Comparison of ENCODE assay signal across 2 cellular contexts in genomic region chr11:76436020-76436419, GRCh38.
A peak's percentile ranks its signal among the peaks of the same experiment; 100 is the strongest.
TF ChIP-seq lines count a peak whose summit lies in the region.

No MANE protein-coding gene starts in this region.

TF ChIP-seq in HepG2, 621 proteins besides CTCF, POLR2A, EP300 and RAD21:
- peak; percentile 66 for TF ChIP-seq NFE2L2 (IDR thresholded peaks at IDR 0.05; ENCODE audit: low read length)
- TF ChIP-seq, protein P1, sequence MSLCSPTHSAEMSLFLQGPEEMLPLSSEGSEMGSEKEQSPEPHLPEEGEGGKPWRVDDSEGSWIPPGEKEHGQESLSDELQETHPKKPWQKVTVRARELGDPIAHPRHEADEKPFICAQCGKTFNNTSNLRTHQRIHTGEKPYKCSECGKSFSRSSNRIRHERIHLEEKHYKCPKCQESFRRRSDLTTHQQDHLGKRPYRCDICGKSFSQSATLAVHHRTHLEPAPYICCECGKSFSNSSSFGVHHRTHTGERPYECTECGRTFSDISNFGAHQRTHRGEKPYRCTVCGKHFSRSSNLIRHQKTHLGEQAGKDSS (CRISPR knock-in tag; IDR thresholded peaks at IDR 0.05; ENCODE audit: borderline replicate concordance, low read depth), result no peak

TF ChIP-seq in GM12878, 131 proteins besides CTCF, POLR2A, EP300 and RAD21:
- TF ChIP-seq, protein P2, sequence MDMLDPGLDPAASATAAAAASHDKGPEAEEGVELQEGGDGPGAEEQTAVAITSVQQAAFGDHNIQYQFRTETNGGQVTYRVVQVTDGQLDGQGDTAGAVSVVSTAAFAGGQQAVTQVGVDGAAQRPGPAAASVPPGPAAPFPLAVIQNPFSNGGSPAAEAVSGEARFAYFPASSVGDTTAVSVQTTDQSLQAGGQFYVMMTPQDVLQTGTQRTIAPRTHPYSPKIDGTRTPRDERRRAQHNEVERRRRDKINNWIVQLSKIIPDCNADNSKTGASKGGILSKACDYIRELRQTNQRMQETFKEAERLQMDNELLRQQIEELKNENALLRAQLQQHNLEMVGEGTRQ (IDR thresholded peaks at IDR 0.05; ENCODE audit: borderline replicate concordance, low read depth, low read length), result no peak
- TF ChIP-seq JUNB (IDR thresholded peaks at IDR 0.05) (peak; percentile 72), IRF5 (IDR thresholded peaks at IDR 0.05; ENCODE audit: borderline replicate concordance) (no peak)
